Comparison of ENCODE assay signal across 1 cellular context in the genomic region with DNA sequence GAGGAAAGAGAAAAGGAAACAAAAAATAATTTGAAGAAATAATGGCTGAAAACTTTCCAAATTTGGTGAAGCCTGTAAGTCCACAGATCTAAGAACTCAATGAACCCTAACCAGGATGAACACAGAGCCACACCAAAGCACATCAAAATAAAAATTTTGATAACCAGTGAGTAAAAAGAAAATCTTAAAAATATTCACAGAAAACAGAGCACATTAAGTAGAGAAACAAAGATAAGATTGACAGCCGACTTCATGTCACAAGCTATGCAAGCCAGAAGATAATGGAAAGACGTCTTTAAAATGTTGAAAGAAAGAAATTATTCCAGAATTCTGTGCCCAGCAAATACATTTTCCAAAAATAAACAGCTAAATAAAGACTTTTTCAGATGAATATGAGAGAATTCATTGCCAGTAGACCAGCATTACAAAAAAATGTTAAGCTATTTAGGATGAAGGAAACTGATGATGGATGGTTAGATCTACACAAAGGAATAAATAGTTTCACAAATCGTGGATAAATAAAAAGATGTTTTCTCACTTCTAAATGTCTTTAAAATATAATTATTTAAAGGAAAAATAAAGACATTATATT.
TF ChIP-seq lines count a peak whose summit lies in the region.

No MANE protein-coding gene starts in this region.

TF ChIP-seq in HEK293, 187 proteins besides CTCF, POLR2A, EP300 and RAD21 (continued from another document):
- TF ChIP-seq, protein P1, sequence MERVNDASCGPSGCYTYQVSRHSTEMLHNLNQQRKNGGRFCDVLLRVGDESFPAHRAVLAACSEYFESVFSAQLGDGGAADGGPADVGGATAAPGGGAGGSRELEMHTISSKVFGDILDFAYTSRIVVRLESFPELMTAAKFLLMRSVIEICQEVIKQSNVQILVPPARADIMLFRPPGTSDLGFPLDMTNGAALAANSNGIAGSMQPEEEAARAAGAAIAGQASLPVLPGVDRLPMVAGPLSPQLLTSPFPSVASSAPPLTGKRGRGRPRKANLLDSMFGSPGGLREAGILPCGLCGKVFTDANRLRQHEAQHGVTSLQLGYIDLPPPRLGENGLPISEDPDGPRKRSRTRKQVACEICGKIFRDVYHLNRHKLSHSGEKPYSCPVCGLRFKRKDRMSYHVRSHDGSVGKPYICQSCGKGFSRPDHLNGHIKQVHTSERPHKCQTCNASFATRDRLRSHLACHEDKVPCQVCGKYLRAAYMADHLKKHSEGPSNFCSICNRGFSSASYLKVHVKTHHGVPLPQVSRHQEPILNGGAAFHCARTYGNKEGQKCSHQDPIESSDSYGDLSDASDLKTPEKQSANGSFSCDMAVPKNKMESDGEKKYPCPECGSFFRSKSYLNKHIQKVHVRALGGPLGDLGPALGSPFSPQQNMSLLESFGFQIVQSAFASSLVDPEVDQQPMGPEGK (tag by site-specific recombination; IDR thresholded peaks at IDR 0.05): no peak
- TF ChIP-seq ZBTB48 (tag by site-specific recombination; IDR thresholded peaks at IDR 0.05): no peak
- peak; percentile 98 for TF ChIP-seq ZNF626 (tag by site-specific recombination; IDR thresholded peaks at IDR 0.05)
- TF ChIP-seq, protein P2, sequence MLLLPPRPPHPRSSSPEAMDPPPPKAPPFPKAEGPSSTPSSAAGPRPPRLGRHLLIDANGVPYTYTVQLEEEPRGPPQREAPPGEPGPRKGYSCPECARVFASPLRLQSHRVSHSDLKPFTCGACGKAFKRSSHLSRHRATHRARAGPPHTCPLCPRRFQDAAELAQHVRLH (tag by site-specific recombination; IDR thresholded peaks at IDR 0.05): no peak
- peak; percentile 40; the same call in 1 of the 2 replicates for TF ChIP-seq ZXDB (tag by site-specific recombination; IDR thresholded peaks at IDR 0.05)
- no peak for TF ChIP-seq REPIN1 (tag by site-specific recombination; IDR thresholded peaks at IDR 0.05; ENCODE audit: low read depth)
- TF ChIP-seq ZNF610 (tag by site-specific recombination; IDR thresholded peaks at IDR 0.05; ENCODE audit: borderline replicate concordance): peak; percentile 81
- TF ChIP-seq, protein P3, sequence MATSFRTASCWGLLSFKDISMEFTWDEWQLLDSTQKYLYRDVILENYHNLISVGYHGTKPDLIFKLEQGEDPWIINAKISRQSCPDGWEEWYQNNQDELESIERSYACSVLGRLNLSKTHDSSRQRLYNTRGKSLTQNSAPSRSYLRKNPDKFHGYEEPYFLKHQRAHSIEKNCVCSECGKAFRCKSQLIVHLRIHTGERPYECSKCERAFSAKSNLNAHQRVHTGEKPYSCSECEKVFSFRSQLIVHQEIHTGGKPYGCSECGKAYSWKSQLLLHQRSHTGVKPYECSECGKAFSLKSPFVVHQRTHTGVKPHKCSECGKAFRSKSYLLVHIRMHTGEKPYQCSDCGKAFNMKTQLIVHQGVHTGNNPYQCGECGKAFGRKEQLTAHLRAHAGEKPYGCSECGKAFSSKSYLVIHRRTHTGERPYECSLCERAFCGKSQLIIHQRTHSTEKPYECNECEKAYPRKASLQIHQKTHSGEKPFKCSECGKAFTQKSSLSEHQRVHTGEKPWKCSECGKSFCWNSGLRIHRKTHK (tag by site-specific recombination; IDR thresholded peaks at IDR 0.05): no peak
- TF ChIP-seq ZNF510 (tag by site-specific recombination; IDR thresholded peaks at IDR 0.05; ENCODE audit: insufficient replicate concordance): peak; percentile 58
- peak; percentile 31; the same call in 1 of the 2 replicates for TF ChIP-seq ZNF660 (tag by site-specific recombination; IDR thresholded peaks at IDR 0.05)
- 0 out of 2 replicates have a peak, but pooled peaks have one; percentile 26 for TF ChIP-seq YY1 (tag by site-specific recombination; IDR thresholded peaks at IDR 0.05)
- TF ChIP-seq SP7 (tag by site-specific recombination; IDR thresholded peaks at IDR 0.05): 0 out of 2 replicates have a peak, but pooled peaks have one; percentile 41
- TF ChIP-seq, protein P4, sequence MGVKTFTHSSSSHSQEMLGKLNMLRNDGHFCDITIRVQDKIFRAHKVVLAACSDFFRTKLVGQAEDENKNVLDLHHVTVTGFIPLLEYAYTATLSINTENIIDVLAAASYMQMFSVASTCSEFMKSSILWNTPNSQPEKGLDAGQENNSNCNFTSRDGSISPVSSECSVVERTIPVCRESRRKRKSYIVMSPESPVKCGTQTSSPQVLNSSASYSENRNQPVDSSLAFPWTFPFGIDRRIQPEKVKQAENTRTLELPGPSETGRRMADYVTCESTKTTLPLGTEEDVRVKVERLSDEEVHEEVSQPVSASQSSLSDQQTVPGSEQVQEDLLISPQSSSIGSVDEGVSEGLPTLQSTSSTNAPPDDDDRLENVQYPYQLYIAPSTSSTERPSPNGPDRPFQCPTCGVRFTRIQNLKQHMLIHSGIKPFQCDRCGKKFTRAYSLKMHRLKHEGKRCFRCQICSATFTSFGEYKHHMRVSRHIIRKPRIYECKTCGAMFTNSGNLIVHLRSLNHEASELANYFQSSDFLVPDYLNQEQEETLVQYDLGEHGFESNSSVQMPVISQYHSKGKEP (tag by site-specific recombination; IDR thresholded peaks at IDR 0.05): peak; percentile 14; the same call in 1 of the 2 replicates
- TF ChIP-seq ZNF169 (tag by site-specific recombination; IDR thresholded peaks at IDR 0.05): no peak
- TF ChIP-seq ZNF184 (tag by site-specific recombination; IDR thresholded peaks at IDR 0.05): peak; percentile 70; the same call in 1 of the 2 replicates
- TF ChIP-seq SETDB1 (IDR thresholded peaks at IDR 0.05; ENCODE audit: insufficient read length, low read length): peak; percentile 98
